8 cellular contexts compared by ENCODE assay signal in the genomic region with DNA sequence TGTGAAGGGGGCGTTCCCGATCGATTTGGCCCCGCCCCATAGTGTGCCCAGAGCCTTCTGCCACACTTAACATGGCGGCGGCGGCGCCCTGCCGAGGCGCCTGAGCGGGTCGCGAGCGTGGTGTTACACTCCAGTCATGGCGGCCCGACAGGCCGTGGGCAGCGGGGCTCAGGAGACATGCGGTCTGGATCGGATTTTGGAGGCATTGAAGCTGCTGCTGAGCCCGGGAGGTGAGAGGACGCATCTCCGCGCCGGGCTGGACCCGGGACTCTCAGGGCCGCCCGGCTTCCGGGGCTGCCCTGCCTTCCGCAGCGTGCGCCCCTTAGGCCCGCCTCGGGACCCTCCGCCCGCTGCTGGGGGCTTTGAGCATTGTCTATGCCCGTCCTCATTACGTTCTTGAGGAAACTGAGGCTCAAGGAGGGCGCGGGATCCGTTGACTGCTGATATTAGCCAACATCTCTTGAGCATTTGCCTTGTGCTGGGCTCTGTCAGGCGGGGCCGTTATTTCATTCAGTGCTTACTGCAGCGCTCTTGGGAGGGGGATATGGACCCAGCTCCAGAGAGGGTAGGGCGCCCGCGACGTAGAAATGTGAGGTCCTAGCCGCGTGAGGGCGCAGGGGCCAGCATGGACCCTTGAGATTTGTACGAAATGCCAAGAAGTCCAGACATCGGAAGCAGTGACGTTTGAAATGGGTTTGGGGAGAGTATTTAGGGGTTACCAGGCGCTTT. TPM values are rescaled to one million over a fixed set of nuclear protein-coding genes. Genes with fewer than 3 reads are reported as not detected.
DNase-seq lines count a peak whose midpoint lies in the region; ATAC-seq and TF ChIP-seq lines count a peak whose summit lies in the region.

Gene TANGO6, plus strand, starts transcription at position 50 of the 729 bp plus-strand sequence. Its CDS starts 87 bp downstream, at position 137.

- H3K27ac ChIP-seq in endodermal cell (ENCODE audit: low read depth, low read length), result peak within 1 kb of the TSS; percentile 20

- peaks cover 7% of the 10 kb centered on the region for H3K4me1 Mint-ChIP-seq in endodermal cell

- H3K9me3 Mint-ChIP-seq in endodermal cell, result no peaks in the 10 kb centered on the region

- peak; percentile 80 for TF ChIP-seq CTCF in endodermal cell (conservative IDR thresholded peaks at IDR 0.05)

- no peaks in the 10 kb centered on the region for H3K9me3 ChIP-seq in endodermal cell (ENCODE audit: control insufficient read depth, low read length)

- no peaks in the 10 kb centered on the region for H3K36me3 Mint-ChIP-seq in endodermal cell (ENCODE audit: low read depth)

- peak within 1 kb of the TSS; percentile 62 for H3K9ac ChIP-seq in endodermal cell (ENCODE audit: extremely low read depth, low read length, poor library complexity, severe bottlenecking)

- WGBS in endodermal cell (ENCODE audit: insufficient coverage in 1 of 2, insufficient read length in 1 of 2), 2 experiments, result 0% methylated on average over 38 to 55 of the region's 55 CpGs

- peak; percentile 55 for DNase-seq in COLO829 (ENCODE audit: low spot score)
- peak; percentile 75 for DNase-seq in HT1080 (ENCODE audit: low read depth)
- DNase-seq in NOMO-1 treated with dmso at 0.1 percent for 144 hours (lab: John Stamatoyannopoulos, UW; ENCODE audit: unreplicated experiment), result peak; percentile 71
- peak; percentile 80 to 83 (median 80) for DNase-seq in activated CD8-positive, alpha-beta memory T cell treated with anti-CD3 and anti-CD28 coated beads for 48 hours (ENCODE audit: low read depth in 2 of 3, low spot score in 2 of 3)
- peak; percentile 94 for DNase-seq in endodermal cell
- DNase-seq in mesenteric fat pad (ENCODE audit: low spot score), result peak; percentile 95
- DNase-seq in stimulated activated CD8-positive, alpha-beta memory T cell treated with anti-CD3 and anti-CD28 coated beads, Interleukin-15, amount 100 ng/mL, for 4 hours (ENCODE audit: low read depth in 2 of 2), result peak; percentile 81 to 86

- H3K4me3 Mint-ChIP-seq in endodermal cell, result peak within 1 kb of the TSS; percentile 74

- no peaks in the 10 kb centered on the region for H3K27me3 Mint-ChIP-seq in endodermal cell (ENCODE audit: insufficient read depth)

- H3K27ac Mint-ChIP-seq in endodermal cell, result peak within 1 kb of the TSS; percentile 86

- no peaks in the 10 kb centered on the region for H3K27me3 ChIP-seq in endodermal cell (ENCODE audit: control insufficient read depth, insufficient read depth, low read length, poor library complexity, severe bottlenecking)

- H3K36me3 ChIP-seq in endodermal cell (ENCODE audit: control insufficient read depth, insufficient read depth, low read length), result no peaks in the 10 kb centered on the region

- H3K4me3 ChIP-seq in endodermal cell (ENCODE audit: low read length), result peak within 1 kb of the TSS; percentile 89

- ATAC-seq in GM21360 (IDR thresholded peaks at IDR 0.05; ENCODE audit: unreplicated experiment), result peak; percentile 87

- H3K4me1 ChIP-seq in endodermal cell (ENCODE audit: control insufficient read depth, insufficient read depth, low read length), result no peaks in the 10 kb centered on the region

RNA-seq across cellular contexts. Expression of gene TANGO6, which starts in this region (rescaled TPM):
- total RNA-seq in HT1080 (2014; rRNA removed; shearing (Covaris generic)), result 12.7 and 16.6 TPM in 2 replicates
- polyA plus RNA-seq in HT1080 (2015; cell fraction: cytosol; rRNA removed), result 5.8 and 8.4 TPM in 2 replicates
- 10.5 and 12.6 TPM in 2 replicates for polyA plus RNA-seq in HT1080 (2015; cell fraction: nucleus; rRNA removed)
- total RNA-seq in endodermal cell (10 to 100 TPM in 1 of 2 donors, 1 to 10 TPM in 1; 9.6 to 15.3 TPM), mesenteric fat pad (23.0 TPM)
- polyA plus RNA-seq in endodermal cell (2013, experiment 1 of 2), result 6.4 TPM
- polyA plus RNA-seq in endodermal cell (2013, experiment 2 of 2), result 6.0 TPM

Comparison
In these comparisons a context has a peak if more than half of its experiments do, and no peak if none do; other contexts are left out.
1. Peak in every context shown above with its lines: DNase-seq, ATAC-seq, H3K4me3 ChIP-seq and H3K27ac ChIP-seq.